7 cellular contexts compared by ENCODE assay signal in the genomic region with DNA sequence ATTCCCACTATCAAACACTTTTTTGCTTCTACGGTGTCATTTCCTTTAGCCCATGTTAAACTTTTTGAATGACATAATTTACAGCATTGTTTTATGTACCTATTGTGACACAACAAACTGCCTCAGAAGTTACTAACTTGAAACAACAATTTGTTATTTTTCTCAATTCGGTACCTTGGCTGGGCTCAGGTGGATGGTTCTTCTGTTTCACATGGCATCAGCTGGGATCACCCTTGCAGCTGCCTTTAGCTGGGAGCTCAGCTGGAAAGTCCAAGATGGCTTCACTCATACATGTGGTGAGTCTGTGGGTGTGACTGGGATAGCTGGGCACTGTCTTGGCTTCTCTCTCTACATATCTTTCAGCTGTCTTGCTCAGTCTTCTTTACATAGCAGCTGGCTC.
"Had no signal": no experiment of that assay in that cellular context is flagged by ENCODE, and none has a peak within 500 bp of the region (broad histone marks: within the 10 kb centered on the region; RNA-seq: fewer than 3 reads in every experiment).

No MANE protein-coding gene starts in this region.

- H3K4me3 ChIP-seq: HAP-1 had no signal

- H3K9me3 ChIP-seq: HAP-1 had no signal

- ATAC-seq: HCT116 had no signal

- DNase-seq: GOT3, H7, HFFc6, KBM-7 had no signal

- H3K36me3 ChIP-seq: HAP-1 had no signal

- FAIRE-seq: HTR-8/SVneo had no signal
